ENCODE assay signal across 8 cellular contexts in the genomic region with DNA sequence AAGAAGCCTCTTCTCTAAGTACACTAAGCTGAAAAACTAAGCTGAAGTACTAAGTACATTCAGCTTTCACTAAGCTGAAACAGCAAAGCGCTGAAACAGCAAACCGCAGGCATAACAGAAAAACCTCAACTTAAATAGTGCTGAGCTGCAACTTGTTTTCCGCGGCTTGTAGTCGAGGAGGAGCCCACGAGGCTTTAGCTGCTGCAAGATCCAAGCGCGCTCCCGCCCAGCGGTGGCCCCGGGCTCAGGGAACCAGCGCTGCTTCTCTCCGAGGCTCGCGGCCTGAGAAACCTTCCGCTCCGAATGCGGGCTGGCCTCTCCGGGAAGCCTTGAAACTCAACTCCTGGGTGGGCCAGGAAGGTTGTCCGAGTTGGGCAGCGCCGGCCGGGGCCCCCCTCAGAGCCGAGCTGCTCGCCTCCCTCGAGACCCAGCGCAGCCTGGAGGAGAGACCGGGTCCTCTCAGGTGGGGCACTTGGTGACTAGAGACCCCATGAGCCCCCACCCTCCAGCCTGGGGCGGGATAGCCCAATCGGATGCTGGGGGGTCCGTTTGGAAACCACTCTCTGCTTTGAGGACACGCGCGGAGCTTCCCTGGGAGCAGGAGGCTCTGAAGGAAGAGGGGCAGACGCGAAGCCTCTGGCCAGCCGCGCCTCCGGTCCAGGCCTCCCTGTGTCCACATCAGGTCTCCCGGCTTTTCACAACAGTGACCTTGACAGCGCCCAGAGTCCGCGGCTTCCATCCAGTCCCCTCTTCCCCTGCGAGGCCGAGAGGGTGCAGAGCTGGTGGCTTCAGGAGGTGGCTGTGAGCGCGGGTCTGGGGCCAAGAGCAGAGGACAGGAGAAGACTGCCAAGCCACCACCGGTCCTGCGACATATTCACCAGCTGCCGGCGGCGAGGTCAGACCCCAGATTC. TPM values are rescaled to one million over a fixed set of nuclear protein-coding genes. Genes with fewer than 3 reads are reported as not detected.
DNase-seq lines count a peak whose midpoint lies in the region; ATAC-seq lines count a peak whose summit lies in the region.

No MANE protein-coding gene starts in this region.

- H2AK5ac ChIP-seq in mesenchymal stem cell (ENCODE audit: low read length, severe bottlenecking): no peak overlapping the region

- H3K36me3 ChIP-seq in mesenchymal stem cell (ENCODE audit: control insufficient read depth in 1 of 2, insufficient read depth in 2 of 2, low read depth in 1 of 2, low read length in 2 of 2) (no peaks in the 10 kb centered on the region), subcutaneous abdominal adipose tissue (ENCODE audit: control insufficient read depth in 5 of 5, insufficient read depth in 5 of 5, low read length in 5 of 5) (no peaks in the 10 kb centered on the region)

- peak overlapping the region in 1 of 2 experiments; percentile 61 for H3K4me3 ChIP-seq in mesenchymal stem cell (ENCODE audit: insufficient read depth in 1 of 2, low read depth in 1 of 2, low read length in 2 of 2)
- H3K4me3 ChIP-seq in subcutaneous abdominal adipose tissue (ENCODE audit: low read depth in 1 of 5, low read length in 5 of 5): peak overlapping the region in 4 of 5 donors; percentile 3 to 52 (median 36)

- no peak overlapping the region for H4K8ac ChIP-seq in mesenchymal stem cell (ENCODE audit: low read length)

- H3K4me3 Mint-ChIP-seq in central memory CD8-positive, alpha-beta T cell: peak overlapping the region; percentile 68

- H3K14ac ChIP-seq in mesenchymal stem cell (ENCODE audit: low read length in 2 of 2): no peak overlapping the region

- peaks cover 85 to 89% of the 10 kb centered on the region in 2 experiments for H3K27me3 ChIP-seq in mesenchymal stem cell (ENCODE audit: control insufficient read depth in 1 of 2, insufficient read depth in 1 of 2, low read length in 2 of 2)
- peaks cover 30 to 83% (median 60%) of the 10 kb centered on the region in 5 donors for H3K27me3 ChIP-seq in subcutaneous abdominal adipose tissue (ENCODE audit: control insufficient read depth in 5 of 5, insufficient read depth in 4 of 5, low read length in 5 of 5)

- no peaks in the 10 kb centered on the region for H3K9me3 Mint-ChIP-seq in central memory CD8-positive, alpha-beta T cell

- H3K9ac ChIP-seq in mesenchymal stem cell (ENCODE audit: low read length): peak overlapping the region; percentile 3
- peak overlapping the region in 1 of 5 donors; percentile 4 for H3K9ac ChIP-seq in subcutaneous abdominal adipose tissue (ENCODE audit: low read length in 5 of 5)

- 57% methylated on average over 52 of the region's 52 CpGs for WGBS in mesenchymal stem cell

- peak; percentile 83 for ATAC-seq in central memory CD8-positive, alpha-beta T cell (replicated peaks; ENCODE audit: extremely low read depth, poor library complexity, severe bottlenecking)
- no peak for ATAC-seq in GM21360 (IDR thresholded peaks at IDR 0.05; ENCODE audit: unreplicated experiment)
- no peak for ATAC-seq in GM21717 (IDR thresholded peaks at IDR 0.05; ENCODE audit: unreplicated experiment)

- no peaks in the 10 kb centered on the region for H3K79me1 ChIP-seq in mesenchymal stem cell (replicated peaks; ENCODE audit: low read length, poor library complexity, severe bottlenecking)

- no peak overlapping the region for H3K18ac ChIP-seq in mesenchymal stem cell (ENCODE audit: low read depth in 1 of 2, low read length in 2 of 2)

- H2BK120ac ChIP-seq in mesenchymal stem cell (ENCODE audit: low read depth, low read length): no peak overlapping the region

- H2BK12ac ChIP-seq in mesenchymal stem cell (ENCODE audit: low read length in 2 of 2): no peak overlapping the region

- no peak overlapping the region for H3K4me2 ChIP-seq in mesenchymal stem cell (ENCODE audit: low read length, poor library complexity, severe bottlenecking)

- H3K4me1 Mint-ChIP-seq in central memory CD8-positive, alpha-beta T cell: peaks cover 50% of the 10 kb centered on the region

- no peak overlapping the region for H2BK5ac ChIP-seq in mesenchymal stem cell (ENCODE audit: low read depth, low read length, poor library complexity, severe bottlenecking)

- no peak overlapping the region for H3K27ac Mint-ChIP-seq in central memory CD8-positive, alpha-beta T cell (ENCODE audit: low read depth)

- H3K27ac ChIP-seq in mesenchymal stem cell (ENCODE audit: low read length, poor library complexity, severe bottlenecking) (no peak overlapping the region), subcutaneous abdominal adipose tissue (ENCODE audit: low read depth, low read length) (no peak overlapping the region)

- no peak overlapping the region for H3K23ac ChIP-seq in mesenchymal stem cell (ENCODE audit: low read length in 2 of 2)

- no peak overlapping the region for H3K4ac ChIP-seq in mesenchymal stem cell (ENCODE audit: low read depth in 1 of 2, low read length in 2 of 2)

- H3K36me3 Mint-ChIP-seq in central memory CD8-positive, alpha-beta T cell (ENCODE audit: insufficient read depth): peaks cover 5% of the 10 kb centered on the region

- no peak overlapping the region for H2AFZ ChIP-seq in mesenchymal stem cell (ENCODE audit: low read depth, low read length)

- H3K9me3 ChIP-seq in mesenchymal stem cell (ENCODE audit: control insufficient read depth, low read length) (no peaks in the 10 kb centered on the region), subcutaneous abdominal adipose tissue (ENCODE audit: control insufficient read depth in 5 of 5, low read length in 5 of 5) (no peaks in the 10 kb centered on the region)

- DNase-seq in SKM-1 treated with dmso at 0.1 percent for 144 hours (lab: John Stamatoyannopoulos, UW; ENCODE audit: unreplicated experiment): peak; percentile 13
- no peak for DNase-seq in SKM-1 (lab: John Stamatoyannopoulos, UW; ENCODE audit: unreplicated experiment)
- DNase-seq in T-helper 2 cell: peak in 4 of 5 experiments; percentile 30 to 92 (median 53)
- peak; percentile 37 to 49 for DNase-seq in central memory CD8-positive, alpha-beta T cell (ENCODE audit: low spot score in 2 of 2)
- peak; percentile 45 for DNase-seq in mesenchymal stem cell

- H4K91ac ChIP-seq in mesenchymal stem cell (ENCODE audit: low read length): no peak overlapping the region

- peaks cover 89% of the 10 kb centered on the region for H3K27me3 Mint-ChIP-seq in central memory CD8-positive, alpha-beta T cell

- H2BK15ac ChIP-seq in mesenchymal stem cell (ENCODE audit: low read depth, poor library complexity, severe bottlenecking): no peak overlapping the region

- H3K4me1 ChIP-seq in mesenchymal stem cell (ENCODE audit: control insufficient read depth, insufficient read depth, low read depth, low read length) (peaks cover 2% of the 10 kb centered on the region), subcutaneous abdominal adipose tissue (ENCODE audit: control insufficient read depth in 5 of 5, insufficient read depth in 5 of 5, low read length in 5 of 5) (peaks cover 0 to 39% (median 24%) of the 10 kb centered on the region in 5 donors)

RNA-seq across cellular contexts. Expression of gene HLA-E, which starts 38.1 kb away (rescaled TPM):
- 151 TPM for polyA plus RNA-seq in mesenchymal stem cell (2013, experiment 1 of 2)
- 150 TPM for polyA plus RNA-seq in mesenchymal stem cell (2013, experiment 2 of 2)
